ENCODE assay signal across 20 cellular contexts in the genomic region with DNA sequence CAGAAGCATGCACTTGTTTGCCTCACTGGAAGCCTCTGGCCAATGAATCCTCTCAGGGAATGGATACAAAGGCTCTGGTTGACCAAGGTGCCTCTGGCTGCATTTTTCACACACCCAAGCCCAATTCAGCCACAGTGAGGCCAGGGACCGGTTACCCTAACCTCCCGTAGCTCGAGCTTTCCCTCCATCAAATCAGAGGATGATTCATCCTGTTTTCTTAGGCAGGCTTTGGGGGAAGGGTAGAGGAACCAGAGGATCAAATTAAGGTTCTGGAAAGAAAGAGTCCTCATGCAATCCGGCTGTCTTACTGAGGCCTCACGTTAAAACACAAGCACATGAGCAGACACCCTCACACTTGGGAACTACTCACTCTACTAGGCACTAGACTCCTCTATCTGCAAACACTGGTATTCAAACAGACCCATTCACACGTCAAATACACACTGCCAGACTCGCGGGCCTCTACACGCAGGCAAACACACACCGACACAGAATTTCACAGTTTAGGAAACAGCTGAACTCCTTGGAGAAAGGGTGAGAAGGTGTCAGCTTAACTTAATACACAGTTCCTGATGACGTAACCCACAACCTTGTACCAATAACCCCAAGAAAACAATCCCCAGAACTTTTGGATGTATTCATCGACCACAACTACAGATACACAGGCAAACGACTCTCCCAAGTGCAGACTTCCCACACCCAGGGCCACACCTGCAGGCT. TPM values are rescaled to one million over a fixed set of nuclear protein-coding genes. Genes with fewer than 3 reads are reported as not detected.
DNase-seq lines count a peak whose midpoint lies in the region; ATAC-seq and TF ChIP-seq lines count a peak whose summit lies in the region.
"Had no signal": no experiment of that assay in that cellular context is flagged by ENCODE, and none has a peak within 500 bp of the region (broad histone marks: within the 10 kb centered on the region; RNA-seq: fewer than 3 reads in every experiment).

No MANE protein-coding gene starts in this region.

- peak overlapping the region; percentile 35; the same call in 1 of the 2 replicates for H3K4me3 ChIP-seq in H7 (ENCODE audit: insufficient read depth, low read depth, low read length)
- no peak overlapping the region for H3K4me3 ChIP-seq in neural progenitor cell
- no peak overlapping the region for H3K4me3 ChIP-seq in ovary
- H3K4me3 ChIP-seq: ascending aorta, GM12878, upper lobe of left lung had no signal

- 24 to 40% (median 34%) methylated on average over 13 of the region's 13 CpGs for WGBS in ovary, 3 donors

- H3K27ac Mint-ChIP-seq in neural progenitor cell (no peak overlapping the region), Calu3 (ENCODE audit: unreplicated experiment) (no peak overlapping the region), T-helper 17 cell (no peak overlapping the region)
- H3K27ac Mint-ChIP-seq: activated CD8-positive, alpha-beta T cell treated with anti-CD3 and anti-CD28 coated beads for 36 hours; activated T-helper 2 cell treated with anti-CD3 and anti-CD28 coated beads, Interferon-gamma antibody, Interleukin-2, Interleukin-4, amounts not matched to agents 10 μg/mL and 5 μg/mL and 100 μg/mL, durations not matched to agents 14 hours and 24 hours and 36 hours had no signal

- H3K9ac ChIP-seq in neural progenitor cell: no peak overlapping the region

- peak; percentile 43 for ATAC-seq in esophagus mucosa
- ATAC-seq in T-helper 17 cell: no peak
- ATAC-seq: activated CD8-positive, alpha-beta T cell treated with anti-CD3 and anti-CD28 coated beads for 36 hours; Right ventricle myocardium inferior had no signal

- H3K36me3 ChIP-seq in H7 (replicated peaks; ENCODE audit: control insufficient read depth, insufficient read depth, low read length) (no peaks in the 10 kb centered on the region), neural progenitor cell (no peaks in the 10 kb centered on the region), ovary (no peaks in the 10 kb centered on the region)
- H3K36me3 ChIP-seq: ascending aorta, upper lobe of left lung had no signal

- H3K27ac ChIP-seq in neural progenitor cell (no peak overlapping the region), ovary (no peak overlapping the region)
- H3K27ac ChIP-seq: ascending aorta, C4-2B, upper lobe of left lung had no signal

- H2AFZ ChIP-seq in neural progenitor cell (replicated peaks): no peak overlapping the region

- H3K9me3 ChIP-seq in neural progenitor cell (ENCODE audit: low read depth): no peaks in the 10 kb centered on the region
- no peaks in the 10 kb centered on the region for H3K9me3 ChIP-seq in T-helper 17 cell (ENCODE audit: control insufficient read depth, low read length, poor library complexity, severe bottlenecking)
- H3K9me3 ChIP-seq in ovary: no peaks in the 10 kb centered on the region
- H3K9me3 ChIP-seq: ascending aorta, upper lobe of left lung had no signal

- H3K27me3 Mint-ChIP-seq in neural progenitor cell (ENCODE audit: insufficient read depth, low read depth) (peaks cover 51% of the 10 kb centered on the region), Calu3 (ENCODE audit: unreplicated experiment) (peaks cover 89% of the 10 kb centered on the region), T-helper 17 cell (peaks cover 81% of the 10 kb centered on the region)

- intact Hi-C loops in Calu3 (cut with micrococcal nuclease; ENCODE audit: unreplicated experiment) (no loop called here), ovary (cut with DNase I) (no loop called here)

- TF ChIP-seq CTCF in neural progenitor cell (IDR thresholded peaks at IDR 0.05) (no peak), Calu3 (IDR thresholded peaks at IDR 0.05; ENCODE audit: unreplicated experiment) (no peak), ovary (IDR thresholded peaks at IDR 0.05) (no peak)

- H3K4me1 ChIP-seq in neural progenitor cell (peaks cover 13% of the 10 kb centered on the region), ovary (ENCODE audit: insufficient read depth) (no peaks in the 10 kb centered on the region)

- H3K4me3 Mint-ChIP-seq in neural progenitor cell: no peak overlapping the region
- H3K4me3 Mint-ChIP-seq in Calu3 (ENCODE audit: low read depth, unreplicated experiment): no peak overlapping the region
- H3K4me3 Mint-ChIP-seq in T-helper 17 cell: no peak overlapping the region
- H3K4me3 Mint-ChIP-seq: activated CD8-positive, alpha-beta T cell treated with anti-CD3 and anti-CD28 coated beads for 36 hours had no signal

- CTCF ChIA-PET in Calu3 (lab: Charles Lee): no interaction called here

- H3K4me1 Mint-ChIP-seq in neural progenitor cell (peaks cover 42% of the 10 kb centered on the region), Calu3 (ENCODE audit: low read depth, unreplicated experiment) (peaks cover 10% of the 10 kb centered on the region), T-helper 17 cell (peaks cover 23% of the 10 kb centered on the region)

- no peak for TF ChIP-seq EP300 in ovary (IDR thresholded peaks at IDR 0.05)

- no peak for DNase-seq in H7
- peak; percentile 19 for DNase-seq in RPMI7951 (ENCODE audit: low read depth)
- DNase-seq in neural progenitor cell (ENCODE audit: low spot score): no peak
- no peak for DNase-seq in Calu3
- no peak for DNase-seq in ureter (ENCODE audit: low spot score)
- DNase-seq in T-helper 17 cell: no peak
- DNase-seq in ovary: no peak
- DNase-seq: activated CD8-positive, alpha-beta T cell treated with anti-CD3 and anti-CD28 coated beads for 36 hours; KBM-7; kidney glomerular epithelial cell; NCI-H187 treated with DMSO at 0.1 percent for 48 hours; NCI-H69; stimulated activated CD4-positive, alpha-beta T cell treated with anti-CD3 and anti-CD28 coated beads, Interleukin-1b, Interleukin-23, amount 100 ng/mL, for 48 hours had no signal

- peak overlapping the region; percentile 67 for H3K4me2 ChIP-seq in neural progenitor cell

- no peak for TF ChIP-seq POLR2A in ovary (IDR thresholded peaks at IDR 0.05)

- H3K27me3 ChIP-seq in H7 (ENCODE audit: control insufficient read depth, insufficient read depth, low read length): peaks cover 42% of the 10 kb centered on the region
- H3K27me3 ChIP-seq in neural progenitor cell: peaks cover 78% of the 10 kb centered on the region
- H3K27me3 ChIP-seq in ovary: no peaks in the 10 kb centered on the region

- H4K20me1 ChIP-seq in neural progenitor cell (ENCODE audit: low read depth): peaks cover 30% of the 10 kb centered on the region

- no peaks in the 10 kb centered on the region for H3K79me2 ChIP-seq in neural progenitor cell (ENCODE audit: low read depth)

- BruUV-seq in Calu3 (replicated peaks; lab: Mats Ljungman, UMichigan): no TSS peak

- H3K9me3 Mint-ChIP-seq in neural progenitor cell: no peaks in the 10 kb centered on the region
- no peaks in the 10 kb centered on the region for H3K9me3 Mint-ChIP-seq in Calu3 (ENCODE audit: low read depth, unreplicated experiment)
- H3K9me3 Mint-ChIP-seq: activated CD8-positive, alpha-beta T cell treated with anti-CD3 and anti-CD28 coated beads for 36 hours; activated T-helper 2 cell treated with anti-CD3 and anti-CD28 coated beads, Interferon-gamma antibody, Interleukin-2, Interleukin-4, amounts not matched to agents 10 μg/mL and 5 μg/mL and 100 μg/mL, durations not matched to agents 14 hours and 24 hours and 36 hours had no signal

- H3K36me3 Mint-ChIP-seq in neural progenitor cell (no peaks in the 10 kb centered on the region), Calu3 (ENCODE audit: insufficient read depth, unreplicated experiment) (no peaks in the 10 kb centered on the region), T-helper 17 cell (ENCODE audit: low read depth) (peaks cover 15% of the 10 kb centered on the region)

- H3F3A ChIP-seq in neural progenitor cell (ENCODE audit: low read depth): peaks cover 31% of the 10 kb centered on the region

RNA-seq across cellular contexts. Expression of gene NRXN2, which starts 12.4 kb away (rescaled TPM):
- 0.85 and 1.9 TPM in 2 replicates for total RNA-seq in H7 (2014; rRNA removed; shearing (Covaris generic))
- 0.10 and 0.36 TPM in 2 replicates for total RNA-seq in RPMI7951 (2014; rRNA removed; shearing (Covaris generic))
- total RNA-seq in esophagus mucosa (0.12 TPM), neural progenitor cell (ENCODE audit: low replicate concordance) (2.2 and 9.2 TPM in 2 replicates), Calu3 (2022) (not detected in 2 replicates), ureter (11.6 TPM), T-helper 17 cell (under 1 TPM; 0.21 to 0.32 TPM), ovary (10 to 100 TPM in 5 of 7 donors, 1 to 10 TPM in 2; 7.0 to 64.1 (median 19.7) TPM)
- polyA plus RNA-seq in ovary: 10 to 100 TPM in 1 of 2 donors, 1 to 10 TPM in 1; 6.4 to 21.5 TPM
- total RNA-seq: activated T-helper 2 cell treated with anti-CD3 and anti-CD28 coated beads, Interferon-gamma antibody, Interleukin-2, Interleukin-4, amounts not matched to agents 10 μg/mL and 5 μg/mL and 100 μg/mL, durations not matched to agents 14 hours and 24 hours and 36 hours had no signal

RNA-seq across cellular contexts. Expression of gene RASGRP2, which starts 33.4 kb away (rescaled TPM):
- total RNA-seq in H7 (2014; rRNA removed; shearing (Covaris generic)): 9.2 and 12.3 TPM in 2 replicates
- not detected in 2 replicates for total RNA-seq in RPMI7951 (2014; rRNA removed; shearing (Covaris generic))
- total RNA-seq in esophagus mucosa (1.1 TPM), neural progenitor cell (ENCODE audit: low replicate concordance) (0.06 and 1.8 TPM in 2 replicates), Calu3 (2022) (not detected in 2 replicates), ureter (23.3 TPM), T-helper 17 cell (100 to 1,000 TPM; 464 to 502 TPM), ovary (10 to 100 TPM in 1 of 7 donors, 1 to 10 TPM in 6; 2.1 to 18.9 (median 7.6) TPM)
- polyA plus RNA-seq in ovary: 1 to 10 TPM; 7.0 to 9.0 TPM

RNA-seq across cellular contexts. Expression of gene PYGM, which starts 49.2 kb away (rescaled TPM):
- 2.9 and 6.4 TPM in 2 replicates for total RNA-seq in H7 (2014; rRNA removed; shearing (Covaris generic))
- not detected in 2 replicates for total RNA-seq in RPMI7951 (2014; rRNA removed; shearing (Covaris generic))
- total RNA-seq in esophagus mucosa (0.44 TPM), neural progenitor cell (ENCODE audit: low replicate concordance) (1.4 and 2.2 TPM in 2 replicates), Calu3 (2022) (1.4 and 1.8 TPM in 2 replicates), ureter (11.4 TPM), T-helper 17 cell (10 to 100 TPM; 11.8 to 27.1 TPM), ovary (10 to 100 TPM in 1 of 7 donors, 1 to 10 TPM in 5, under 1 TPM in 1; 0.24 to 12.0 (median 3.1) TPM)
- polyA plus RNA-seq in ovary: 1 to 10 TPM; 1.9 to 6.7 TPM

Comparison
In these comparisons a context has a peak if more than half of its experiments do, and no peak if none do; other contexts are left out.
1. RNA of gene RASGRP2, which starts 33.4 kb away (total RNA-seq): 464 to 502 TPM in T-helper 17 cell; 23.3 TPM in ureter (single experiment), 9.2 to 12.3 TPM in H7, 2.1 to 18.9 TPM in ovary, 1.1 TPM in esophagus mucosa (single experiment), not detected in Calu3, 0.06 to 1.8 TPM in neural progenitor cell and not detected in RPMI7951; every median in the first group is over 10 times any median in the second.